In genomic region chr12:5260086-5260485, GRCh38 we compare ENCODE assay signal across 19 cellular contexts.
DNase-seq lines count a peak whose midpoint lies in the region; ATAC-seq and TF ChIP-seq lines count a peak whose summit lies in the region.
"Had no signal": no experiment of that assay in that cellular context is flagged by ENCODE, and none has a peak within 500 bp of the region (broad histone marks: within the 10 kb centered on the region; RNA-seq: fewer than 3 reads in every experiment).

No MANE protein-coding gene starts in this region.

- in situ Hi-C loops in IMR-90 (cut with MboI; ENCODE audit: low sequenced_read_pairs) (no loop called here), SK-MEL-5 (cut with HindIII; ENCODE audit: low pct_unique_long_range_greater_than_20kb, low sequenced_read_pairs) (no loop called here)

- H3K9me3 ChIP-seq in Caco-2 (peaks cover 30% of the 10 kb centered on the region), IMR-90 (ENCODE audit: control insufficient read depth, insufficient read depth, low read length) (no peaks in the 10 kb centered on the region), adrenal gland (replicated peaks in 1 of 3) (no peaks in the 10 kb centered on the region)
- H3K9me3 ChIP-seq: SK-N-SH had no signal

- TF ChIP-seq POLR2A in IMR-90 (IDR thresholded peaks at IDR 0.05; ENCODE audit: low read depth, low read length) (no peak), adrenal gland (IDR thresholded peaks at IDR 0.05) (no peak)

- no peak for TF ChIP-seq CTCF in Caco-2 (IDR thresholded peaks at IDR 0.05; ENCODE audit: insufficient read depth in 1 of 2, low read depth in 1 of 2, low read length in 1 of 2, severe bottlenecking in 1 of 2, unreplicated experiment in 1 of 2)
- TF ChIP-seq CTCF in IMR-90 (conservative IDR thresholded peaks at IDR 0.05; ENCODE audit: low read depth, low read length), result no peak
- TF ChIP-seq CTCF in adrenal gland (IDR thresholded peaks at IDR 0.05), result no peak

- no peak overlapping the region for H3K9ac ChIP-seq in IMR-90 (ENCODE audit: low read depth, low read length)
- H3K9ac ChIP-seq: SK-N-SH had no signal

- no peak for TF ChIP-seq RAD21 in IMR-90 (IDR thresholded peaks at IDR 0.05; ENCODE audit: low read length)

- no peak overlapping the region for H4K91ac ChIP-seq in IMR-90 (ENCODE audit: insufficient read depth, low read depth, low read length)

- no peak overlapping the region for H2AFZ ChIP-seq in IMR-90 (replicated peaks; ENCODE audit: low read length, poor library complexity)

- BruUV-seq in Caco-2 (replicated peaks; lab: Mats Ljungman, UMichigan), result TSS peak; percentile 72
- BruUV-seq in IMR-90 (replicated peaks; lab: Mats Ljungman, UMichigan), result no TSS peak

- no peak overlapping the region for H3K4me3 ChIP-seq in Caco-2 (ENCODE audit: low read depth, low read length)
- H3K4me3 ChIP-seq in IMR-90 (ENCODE audit: insufficient read depth, low read depth, low read length), result no peak overlapping the region
- H3K4me3 ChIP-seq in adrenal gland, result no peak overlapping the region
- H3K4me3 ChIP-seq: K562 had no signal

- H3K36me3 ChIP-seq in Caco-2 (ENCODE audit: control insufficient read depth, insufficient read depth, low read length) (peaks cover 4% of the 10 kb centered on the region; the same call in 1 of the 2 replicates), IMR-90 (ENCODE audit: control insufficient read depth, insufficient read depth, low read length) (no peaks in the 10 kb centered on the region), adrenal gland (replicated peaks in 1 of 2) (no peaks in the 10 kb centered on the region)

- DNase-seq in Caco-2, result no peak
- DNase-seq in IMR-90, result no peak
- peak; percentile 42 for DNase-seq in SK-MEL-5 (ENCODE audit: low read depth, low spot score)
- DNase-seq in islet precursor cell, result peak; percentile 20
- DNase-seq in stimulated activated naive CD8-positive, alpha-beta T cell treated with anti-CD3 and anti-CD28 coated beads, Interleukin-15, Interleukin-2, amounts not matched to agents 100 U/mL and 50 U/mL, for 24 hours, result no peak
- DNase-seq in adrenal gland, result no peak
- DNase-seq in AG20443 (ENCODE audit: low spot score), result no peak
- DNase-seq: ACHN; DMS 273 treated with DMSO at 0.1 percent for 48 hours; GOT3; NCI-H1105; NCI-H2171; NK-92 treated with Interleukin-12 subunit alpha and Interleukin-12 subunit beta, amount 100 ng/mL, for 24 hours; SHP77; SK-N-SH had no signal

- CTCF ChIA-PET in Caco-2 (lab: Charles Lee) (no interaction called here), IMR-90 (lab: Yijun Ruan, JAX) (no interaction called here)

- no peak overlapping the region for H3K4me3 Mint-ChIP-seq in Caco-2 (ENCODE audit: unreplicated experiment)
- H3K4me3 Mint-ChIP-seq: CD14-positive monocyte had no signal

- H3K18ac ChIP-seq in IMR-90 (ENCODE audit: low read depth, low read length), result peak overlapping the region; percentile 34; the same call in 1 of the 2 replicates

- ATAC-seq in IMR-90 (ENCODE audit: low read depth) (no peak), HG02970 (IDR thresholded peaks at IDR 0.05; ENCODE audit: low FRiP score, unreplicated experiment) (no peak)
- ATAC-seq in stimulated activated naive CD8-positive, alpha-beta T cell treated with anti-CD3 and anti-CD28 coated beads, Interleukin-15, Interleukin-2, amounts not matched to agents 100 U/mL and 50 U/mL, for 24 hours, result no peak
- ATAC-seq: HCT116, K562 had no signal

- H3K4ac ChIP-seq in IMR-90 (ENCODE audit: low read depth, low read length), result no peak overlapping the region

- no peaks in the 10 kb centered on the region for H3K27me3 Mint-ChIP-seq in Caco-2 (ENCODE audit: insufficient read depth, unreplicated experiment)

- no peaks in the 10 kb centered on the region; a peak in 1 of 4 replicates for H3K79me1 ChIP-seq in IMR-90 (ENCODE audit: low read depth in 1 of 2, low read length in 2 of 2)

- no peak overlapping the region for H3K4me2 ChIP-seq in IMR-90 (ENCODE audit: low read depth, low read length)
- H3K4me2 ChIP-seq: SK-N-SH had no signal

- intact Hi-C loops in Caco-2 (cut with micrococcal nuclease; ENCODE audit: unreplicated experiment), result loop anchor here (1.0 to 2.0 kb wide), 3 partner anchors 16 to 57 kb away; no protein-coding TSS in a partner anchor
- intact Hi-C loops in IMR-90 (cut with micrococcal nuclease), result loop anchor here (10.0 kb wide), 1 partner anchor 155 kb away; no protein-coding TSS in a partner anchor
- intact Hi-C loops in adrenal gland (cut with DNase I), result no loop called here

- H3K27me3 ChIP-seq in Caco-2 (replicated peaks; ENCODE audit: control insufficient read depth, insufficient read depth, low read length) (no peaks in the 10 kb centered on the region), IMR-90 (ENCODE audit: control insufficient read depth, insufficient read depth, low read length) (no peaks in the 10 kb centered on the region), adrenal gland (no peaks in the 10 kb centered on the region)

- H3K4me1 Mint-ChIP-seq in Caco-2 (ENCODE audit: low read depth, unreplicated experiment), result no peaks in the 10 kb centered on the region

- H3K27ac ChIP-seq in IMR-90 (ENCODE audit: insufficient read depth, low read length), result no peak overlapping the region
- no peak overlapping the region for H3K27ac ChIP-seq in adrenal gland

- no peak overlapping the region for H3K14ac ChIP-seq in IMR-90 (replicated peaks; ENCODE audit: low read depth, low read length)

- no peaks in the 10 kb centered on the region for H3K36me3 Mint-ChIP-seq in Caco-2 (ENCODE audit: insufficient read depth, unreplicated experiment)
- H3K36me3 Mint-ChIP-seq: CD14-positive monocyte had no signal

- 0 out of 2 replicates have a peak overlapping the region, but pooled peaks have one; percentile 23 for H2BK20ac ChIP-seq in IMR-90 (ENCODE audit: low read depth, low read length)

- H4K5ac ChIP-seq in IMR-90 (ENCODE audit: low read depth, low read length), result no peak overlapping the region

- H3K9me1 ChIP-seq in IMR-90 (ENCODE audit: insufficient read depth, low read length), result peaks cover 20% of the 10 kb centered on the region

- no peak overlapping the region for H3K23ac ChIP-seq in IMR-90 (ENCODE audit: low read depth, low read length)

- peak overlapping the region; percentile 45; the same call in 1 of the 2 replicates for H2AK5ac ChIP-seq in IMR-90 (ENCODE audit: low read depth, low read length)

- POLR2A ChIA-PET in Caco-2 (lab: Charles Lee), result no interaction called here
- POLR2A ChIA-PET in IMR-90 (lab: Charles Lee; ENCODE audit: unreplicated experiment), result no interaction called here

- no peak overlapping the region for H2AK9ac ChIP-seq in IMR-90 (replicated peaks; ENCODE audit: low read depth, low read length, poor library complexity)

- no peak overlapping the region for H2BK5ac ChIP-seq in IMR-90 (ENCODE audit: low read depth, low read length, poor library complexity, severe bottlenecking)

- WGBS in IMR-90 (ENCODE audit: extremely low coverage in 2 of 2, insufficient read length in 1 of 2), 2 experiments, result no CpG with 5 or more reads among the region's 3 CpGs
- WGBS in adrenal gland, 4 donors, result 54 to 64% (median 57%) methylated on average over 3 of the region's 3 CpGs

- H3K27ac Mint-ChIP-seq in Caco-2 (ENCODE audit: unreplicated experiment), result no peak overlapping the region
- H3K27ac Mint-ChIP-seq: CD14-positive monocyte had no signal

- H3K9me3 Mint-ChIP-seq in Caco-2 (ENCODE audit: unreplicated experiment), result peaks cover 30% of the 10 kb centered on the region
- H3K9me3 Mint-ChIP-seq: CD14-positive monocyte had no signal

- H3K56ac ChIP-seq in IMR-90 (ENCODE audit: extremely low read depth, insufficient read depth, low read length), result no peak overlapping the region

- no peaks in the 10 kb centered on the region for H4K20me1 ChIP-seq in IMR-90 (ENCODE audit: insufficient read depth, low read length)

- H2BK15ac ChIP-seq in IMR-90 (ENCODE audit: low read depth, low read length), result no peak overlapping the region

- dilution Hi-C loops in IMR-90 (cut with HindIII; ENCODE audit: low sequenced_read_pairs, unreplicated experiment), result no loop called here

- H3K4me1 ChIP-seq in Caco-2 (peaks cover 22% of the 10 kb centered on the region), IMR-90 (ENCODE audit: control insufficient read depth, insufficient read depth, low read length) (peaks cover 16% of the 10 kb centered on the region), adrenal gland (replicated peaks in 1 of 2) (no peaks in the 10 kb centered on the region)

- H2BK120ac ChIP-seq in IMR-90 (ENCODE audit: low read depth, low read length), result peak overlapping the region; percentile 21; the same call in 1 of the 2 replicates

- H4K8ac ChIP-seq in IMR-90 (ENCODE audit: low read depth in 2 of 2, low read length in 2 of 2), result no peak overlapping the region

TF ChIP-seq in IMR-90, 13 proteins besides CTCF, POLR2A, EP300 and RAD21 (continues in another document):
- TF ChIP-seq MAZ (IDR thresholded peaks at IDR 0.05; ENCODE audit: borderline replicate concordance, low read depth, low read length) (no peak), RFX5 (IDR thresholded peaks at IDR 0.05; ENCODE audit: low read depth, low read length) (no peak), MXI1 (IDR thresholded peaks at IDR 0.05; ENCODE audit: borderline replicate concordance, low read depth, low read length) (no peak), SMC3 (IDR thresholded peaks at IDR 0.05; ENCODE audit: low read depth, low read length) (no peak), CHD1 (IDR thresholded peaks at IDR 0.05; ENCODE audit: low read depth, low read length) (no peak), BHLHE40 (IDR thresholded peaks at IDR 0.05; ENCODE audit: low read depth, low read length) (no peak), CEBPB (IDR thresholded peaks at IDR 0.05; ENCODE audit: low read depth, low read length) (no peak), NFE2L2 (IDR thresholded peaks at IDR 0.05; ENCODE audit: low read depth, low read length) (no peak), FOS (IDR thresholded peaks at IDR 0.05; ENCODE audit: low read depth, low read length) (no peak)
- TF ChIP-seq, protein P1, sequence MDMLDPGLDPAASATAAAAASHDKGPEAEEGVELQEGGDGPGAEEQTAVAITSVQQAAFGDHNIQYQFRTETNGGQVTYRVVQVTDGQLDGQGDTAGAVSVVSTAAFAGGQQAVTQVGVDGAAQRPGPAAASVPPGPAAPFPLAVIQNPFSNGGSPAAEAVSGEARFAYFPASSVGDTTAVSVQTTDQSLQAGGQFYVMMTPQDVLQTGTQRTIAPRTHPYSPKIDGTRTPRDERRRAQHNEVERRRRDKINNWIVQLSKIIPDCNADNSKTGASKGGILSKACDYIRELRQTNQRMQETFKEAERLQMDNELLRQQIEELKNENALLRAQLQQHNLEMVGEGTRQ (IDR thresholded peaks at IDR 0.05; ENCODE audit: low read depth, low read length), result no peak
- TF ChIP-seq, protein P2, sequence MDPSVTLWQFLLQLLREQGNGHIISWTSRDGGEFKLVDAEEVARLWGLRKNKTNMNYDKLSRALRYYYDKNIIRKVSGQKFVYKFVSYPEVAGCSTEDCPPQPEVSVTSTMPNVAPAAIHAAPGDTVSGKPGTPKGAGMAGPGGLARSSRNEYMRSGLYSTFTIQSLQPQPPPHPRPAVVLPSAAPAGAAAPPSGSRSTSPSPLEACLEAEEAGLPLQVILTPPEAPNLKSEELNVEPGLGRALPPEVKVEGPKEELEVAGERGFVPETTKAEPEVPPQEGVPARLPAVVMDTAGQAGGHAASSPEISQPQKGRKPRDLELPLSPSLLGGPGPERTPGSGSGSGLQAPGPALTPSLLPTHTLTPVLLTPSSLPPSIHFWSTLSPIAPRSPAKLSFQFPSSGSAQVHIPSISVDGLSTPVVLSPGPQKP (IDR thresholded peaks at IDR 0.05; ENCODE audit: borderline replicate concordance, low read depth, low read length), result no peak

Comparison
In these comparisons a context has a peak if more than half of its experiments do, and no peak if none do; other contexts are left out.
1. DNase-seq: peak in SK-MEL-5 (single experiment) and islet precursor cell (single experiment); none in Caco-2 (0 of 2), IMR-90 (single experiment), stimulated activated naive CD8-positive, alpha-beta T cell treated with anti-CD3 and anti-CD28 coated beads, Interleukin-15, Interleukin-2, amounts not matched to agents 100 U/mL and 50 U/mL, for 24 hours (single experiment), adrenal gland (0 of 7) and AG20443 (single experiment).
2. intact Hi-C loops: an anchor here in Caco-2 (1.0 to 2.0 kb wide) and IMR-90 (10.0 kb wide); none called in adrenal gland.